20 cellular contexts compared by ENCODE assay signal in the genomic region with DNA sequence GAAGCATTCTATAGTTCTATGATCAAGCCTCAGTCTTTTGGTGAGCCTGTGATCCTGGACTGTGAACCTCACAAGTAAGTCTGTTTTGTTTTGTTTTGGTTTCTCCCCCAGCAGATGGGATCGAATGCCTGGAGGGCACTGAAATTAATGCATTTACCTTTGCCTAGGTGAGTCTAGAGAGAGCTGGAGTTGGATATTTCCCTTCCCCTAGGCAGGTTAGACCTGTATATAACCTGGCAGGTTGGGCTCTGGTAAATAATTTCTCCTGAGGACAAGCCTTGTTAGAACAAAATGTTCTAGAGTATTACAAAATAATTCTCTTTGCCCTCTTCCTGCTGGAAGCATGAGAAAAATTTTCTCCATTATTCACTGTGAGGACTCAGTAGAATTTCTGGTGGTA.
DNase-seq lines count a peak whose midpoint lies in the region; ATAC-seq, FAIRE-seq and TF ChIP-seq lines count a peak whose summit lies in the region.
"Had no signal": no experiment of that assay in that cellular context is flagged by ENCODE, and none has a peak within 500 bp of the region (broad histone marks: within the 10 kb centered on the region; RNA-seq: fewer than 3 reads in every experiment).

No MANE protein-coding gene starts in this region.

- POLR2A ChIA-PET in MCF 10A (lab: Yijun Ruan, JAX) = interaction anchor here (0.7 to 1.4 kb wide), 7 partner anchors 9 to 455 kb away, joined by 3 to 6 read pairs (median 4); no protein-coding TSS in a partner anchor

- H3K27ac ChIP-seq in breast epithelium = no peak overlapping the region
- H3K27ac ChIP-seq in RWPE2 (ENCODE audit: poor library complexity, severe bottlenecking) = peak overlapping the region; percentile 39
- H3K27ac ChIP-seq in prostate gland = no peak overlapping the region
- H3K27ac ChIP-seq: 22Rv1, GM23248, PC-9, RWPE1, SJCRH30 had no signal

- DNase-seq in MCF 10A (ENCODE audit: unreplicated experiment) = peak; percentile 46
- no peak for DNase-seq in breast epithelium (ENCODE audit: low spot score in 2 of 2)
- no peak for DNase-seq in RWPE2 (ENCODE audit: low spot score)
- peak; percentile 10 for DNase-seq in prostate gland (ENCODE audit: low spot score)
- DNase-seq in lower leg skin (ENCODE audit: low spot score in 2 of 2) = no peak
- DNase-seq in HTR-8/SVneo (ENCODE audit: insufficient read length, low spot score) = no peak
- DNase-seq: DND-41, GM23248, NCI-H1105 treated with DMSO at 0.1 percent for 48 hours, NCI-H187 treated with DMSO at 0.1 percent for 48 hours, NCI-H226, NCI-H524 treated with DMSO at 0.1 percent for 48 hours, PC-9, SJCRH30 had no signal

- H3K4me3 ChIP-seq in breast epithelium = no peak overlapping the region
- H3K4me3 ChIP-seq in RWPE2 (ENCODE audit: severe bottlenecking) = no peak overlapping the region
- no peak overlapping the region for H3K4me3 ChIP-seq in prostate gland
- H3K4me3 ChIP-seq in lower leg skin (ENCODE audit: low read depth, poor library complexity, severe bottlenecking) = no peak overlapping the region
- H3K4me3 ChIP-seq: GM23248, PC-9, SJCRH30 had no signal

- no peaks in the 10 kb centered on the region for H3K27me3 ChIP-seq in breast epithelium
- no peaks in the 10 kb centered on the region for H3K27me3 ChIP-seq in RWPE2 (ENCODE audit: insufficient read depth, poor library complexity, severe bottlenecking)
- no peaks in the 10 kb centered on the region for H3K27me3 ChIP-seq in prostate gland (replicated peaks; ENCODE audit: insufficient read depth)
- H3K27me3 ChIP-seq: SJCRH30 had no signal

- intact Hi-C loops in MCF 10A (cut with micrococcal nuclease) = no loop called here
- intact Hi-C loops in breast epithelium (cut with DNase I; ENCODE audit: low total_unique reads) = no loop called here
- intact Hi-C loops in prostate gland (cut with DNase I) = no loop called here
- intact Hi-C loops in lower leg skin (cut with DNase I; ENCODE audit: low total_unique reads) = no loop called here

- peaks cover 28% of the 10 kb centered on the region for H3K9me3 Mint-ChIP-seq in MCF 10A (ENCODE audit: unreplicated experiment)

- no peak for FAIRE-seq in HTR-8/SVneo (lab: Jason Lieb, UNC)
- FAIRE-seq: G401.6 had no signal

- TF ChIP-seq CTCF in MCF 10A (IDR thresholded peaks at IDR 0.05; ENCODE audit: unreplicated experiment) = no peak
- no peak for TF ChIP-seq CTCF in breast epithelium (IDR thresholded peaks at IDR 0.05)
- no peak for TF ChIP-seq CTCF in RWPE2 (IDR thresholded peaks at IDR 0.05; ENCODE audit: poor library complexity, severe bottlenecking)
- no peak for TF ChIP-seq CTCF in prostate gland (IDR thresholded peaks at IDR 0.05)
- TF ChIP-seq CTCF in lower leg skin (IDR thresholded peaks at IDR 0.05) = no peak

- H3K36me3 Mint-ChIP-seq in MCF 10A (ENCODE audit: insufficient read depth, unreplicated experiment) = peaks cover 4% of the 10 kb centered on the region

- H3K4me1 Mint-ChIP-seq in MCF 10A (ENCODE audit: insufficient read depth, unreplicated experiment) = peaks cover 4% of the 10 kb centered on the region
- H3K4me1 Mint-ChIP-seq: B cell had no signal

- 0 out of 3 replicates have a peak, but pooled peaks have one; percentile 27 for ATAC-seq in RWPE2 (ENCODE audit: low read depth)
- peak; percentile 82 for ATAC-seq in esophagus mucosa
- ATAC-seq in GM18909 (IDR thresholded peaks at IDR 0.05; ENCODE audit: poor library complexity, unreplicated experiment) = no peak

- CTCF ChIA-PET in MCF 10A (lab: Yijun Ruan, JAX) = no interaction called here

- no peak overlapping the region for H3K4me3 Mint-ChIP-seq in MCF 10A (ENCODE audit: unreplicated experiment)
- H3K4me3 Mint-ChIP-seq: B cell had no signal

- TF ChIP-seq POLR2A in breast epithelium (IDR thresholded peaks at IDR 0.05) (no peak), prostate gland (IDR thresholded peaks at IDR 0.05) (no peak), lower leg skin (IDR thresholded peaks at IDR 0.05) (no peak)

- no peaks in the 10 kb centered on the region for H3K27me3 Mint-ChIP-seq in MCF 10A (ENCODE audit: insufficient read depth, unreplicated experiment)
- H3K27me3 Mint-ChIP-seq: B cell had no signal

- no TSS peak for BruUV-seq in MCF 10A (replicated peaks; lab: Mats Ljungman, UMichigan)

- peaks cover 0 to 10% of the 10 kb centered on the region in 2 donors for H3K9me3 ChIP-seq in breast epithelium
- peaks cover 2% of the 10 kb centered on the region for H3K9me3 ChIP-seq in RWPE2 (ENCODE audit: severe bottlenecking)
- H3K9me3 ChIP-seq in prostate gland = no peaks in the 10 kb centered on the region
- H3K9me3 ChIP-seq: SJCRH30 had no signal

- H3K36me3 ChIP-seq in breast epithelium (no peaks in the 10 kb centered on the region), RWPE2 (ENCODE audit: low read depth) (no peaks in the 10 kb centered on the region), prostate gland (no peaks in the 10 kb centered on the region)
- H3K36me3 ChIP-seq: SJCRH30 had no signal

- H3K27ac Mint-ChIP-seq in MCF 10A (ENCODE audit: low read depth, unreplicated experiment) = peak overlapping the region; percentile 87
- H3K27ac Mint-ChIP-seq: B cell had no signal

- 91% methylated on average over 1 of the region's 1 CpG for WGBS in prostate gland
- WGBS in lower leg skin, 2 donors = 63 to 78% methylated on average over 1 of the region's 1 CpG

- H3K4me1 ChIP-seq in breast epithelium = no peaks in the 10 kb centered on the region
- H3K4me1 ChIP-seq in RWPE2 (ENCODE audit: insufficient read depth, poor library complexity, severe bottlenecking) = peaks cover 6% of the 10 kb centered on the region
- no peaks in the 10 kb centered on the region for H3K4me1 ChIP-seq in prostate gland (replicated peaks)
- H3K4me1 ChIP-seq: SJCRH30 had no signal

Comparison
In these comparisons a context has a peak if more than half of its experiments do, and no peak if none do; other contexts are left out.
1. DNase-seq: peak in MCF 10A (single experiment) and prostate gland (single experiment); none in breast epithelium (0 of 2), RWPE2 (single experiment), lower leg skin (0 of 2) and HTR-8/SVneo (single experiment).